Comparison of ENCODE assay signal across 9 cellular contexts in the genomic region with DNA sequence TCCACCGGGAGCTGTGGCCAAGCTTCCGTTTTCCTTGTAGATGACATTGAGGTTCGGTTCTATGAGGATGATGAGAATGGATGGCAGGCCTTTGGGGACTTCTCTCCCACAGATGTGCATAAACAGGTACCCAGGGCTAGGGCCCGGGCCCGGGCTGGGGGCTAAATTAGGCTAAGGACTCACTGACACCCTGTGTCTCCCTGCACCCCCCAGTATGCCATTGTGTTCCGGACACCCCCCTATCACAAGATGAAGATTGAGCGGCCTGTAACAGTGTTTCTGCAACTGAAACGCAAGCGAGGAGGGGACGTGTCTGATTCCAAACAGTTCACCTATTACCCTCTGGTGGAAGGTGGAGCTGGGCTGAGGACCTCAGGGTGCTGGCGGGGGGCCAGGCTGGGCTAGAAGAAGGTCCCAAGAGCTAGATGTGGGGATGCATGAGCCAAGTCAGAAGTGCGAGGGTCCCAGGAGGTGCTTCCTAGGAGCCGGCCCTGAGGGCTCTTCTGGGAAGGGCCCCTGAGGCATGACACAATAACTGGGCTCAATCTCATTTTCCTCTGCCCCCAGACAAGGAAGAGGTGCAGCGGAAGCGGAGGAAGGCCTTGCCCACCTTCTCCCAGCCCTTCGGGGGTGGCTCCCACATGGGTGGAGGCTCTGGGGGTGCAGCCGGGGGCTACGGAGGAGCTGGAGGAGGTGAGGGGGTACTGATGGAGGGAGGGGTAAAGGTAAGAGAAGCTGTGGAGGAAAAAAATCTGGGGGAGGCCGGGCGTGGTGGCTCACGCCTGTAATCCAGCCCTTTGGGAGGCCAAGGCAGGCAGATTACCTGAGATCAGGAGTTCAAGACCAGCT. TPM values are rescaled to one million over a fixed set of nuclear protein-coding genes. Genes with fewer than 3 reads are reported as not detected.
DNase-seq lines count a peak whose midpoint lies in the region; ATAC-seq, FAIRE-seq and TF ChIP-seq lines count a peak whose summit lies in the region.
"Had no signal": no experiment of that assay in that cellular context is flagged by ENCODE, and none has a peak within 500 bp of the region (broad histone marks: within the 10 kb centered on the region; RNA-seq: fewer than 3 reads in every experiment).

No MANE protein-coding gene starts in this region.

- TF ChIP-seq EP300 in HepG2 (IDR thresholded peaks at IDR 0.05; ENCODE audit: low read depth in 2 of 2, low read length in 2 of 2), result no peak
- TF ChIP-seq EP300 in HepG2 (CRISPR knock-in tag; IDR thresholded peaks at IDR 0.05; ENCODE audit: borderline replicate concordance), result no peak

- no peak for TF ChIP-seq RAD21 in HepG2 (CRISPR knock-in tag; IDR thresholded peaks at IDR 0.05)

- no TSS peak for BruUV-seq in HepG2 (replicated peaks; lab: Mats Ljungman, UMichigan)

- ATAC-seq in activated CD8-positive, alpha-beta T cell treated with anti-CD3 and anti-CD28 coated beads for 36 hours, result no peak
- ATAC-seq in HepG2, result no peak

- peaks cover 28% of the 10 kb centered on the region for H3K4me1 ChIP-seq in HepG2 (ENCODE audit: insufficient read depth, low read length)
- H3K4me1 ChIP-seq in tibial artery, result peaks cover 5 to 46% (median 29%) of the 10 kb centered on the region in 4 donors

- H3K27ac Mint-ChIP-seq in activated CD8-positive, alpha-beta T cell treated with anti-CD3 and anti-CD28 coated beads for 36 hours, result peak overlapping the region; percentile 67

- H3K9ac ChIP-seq in HepG2 (ENCODE audit: insufficient read depth, low read depth, low read length), result 0 out of 2 replicates have a peak overlapping the region, but pooled peaks have one; percentile 65

- no peaks in the 10 kb centered on the region; a peak in 1 of 5 replicates for H3K27me3 ChIP-seq in HepG2 (ENCODE audit: control insufficient read depth in 1 of 2, insufficient read depth in 2 of 2, low read length in 2 of 2)
- H3K27me3 ChIP-seq in tibial artery, result no peaks in the 10 kb centered on the region

- peak; percentile 44 for DNase-seq in activated T-cell treated with anti-CD3 and anti-CD28 coated beads, Interleukin-2, amount 50 U/mL, for 1 hour
- no peak for DNase-seq in activated T-cell treated with anti-CD3 and anti-CD28 coated beads, Interleukin-2, amount 50 U/mL, for 48 hours
- DNase-seq in activated CD8-positive, alpha-beta T cell treated with anti-CD3 and anti-CD28 coated beads for 36 hours, result no peak
- DNase-seq in HepG2 (ENCODE audit: low spot score) (no peak), tibial artery (no peak), urothelium cell line (ENCODE audit: low spot score) (no peak), NCI-H1105 treated with DMSO at 0.1 percent for 48 hours (lab: John Stamatoyannopoulos, UW) (no peak)
- DNase-seq in NK-92 treated with Interleukin-12 subunit alpha and Interleukin-12 subunit beta, amount 100 ng/mL, for 24 hours (lab: John Stamatoyannopoulos, UW), result no peak

- H3K4me2 ChIP-seq in HepG2 (ENCODE audit: low read depth, low read length), result peak overlapping the region; percentile 66

- POLR2A ChIA-PET in activated CD8-positive, alpha-beta T cell treated with anti-CD3 and anti-CD28 coated beads for 36 hours (lab: Charles Lee), result interaction anchor here (0.9 to 9.1 kb wide), 10 partner anchors 7 to 263 kb away, joined by 3 to 107 read pairs (median 12); partner anchors contain the start of genes C10orf95, CUEDC2, FBXL15 and PITX3
- POLR2A ChIA-PET in HepG2 (lab: Yijun Ruan, JAX), result interaction anchor here (1.1 to 2.6 kb wide), 3 partner anchors 23 to 63 kb away, joined by 5 to 10 read pairs (median 9); partner anchors contain the start of genes CUEDC2 and FBXL15

- no peak for TF ChIP-seq POLR2A in HepG2 (IDR thresholded peaks at IDR 0.05; ENCODE audit: insufficient read depth in 1 of 2, low read depth in 2 of 2, low read length in 2 of 2)

- intact Hi-C loops in activated CD8-positive, alpha-beta T cell treated with anti-CD3 and anti-CD28 coated beads for 36 hours (cut with micrococcal nuclease), result no loop called here
- intact Hi-C loops in HepG2 (cut with micrococcal nuclease; ENCODE audit: unreplicated experiment), result loop anchor here (2.0 kb wide), 1 partner anchor 168 kb away; no protein-coding TSS in a partner anchor
- intact Hi-C loops in tibial artery (cut with DNase I; ENCODE audit: low total_unique reads), result loop anchor here (1.0 kb wide), 1 partner anchor 23 kb away; no protein-coding TSS in a partner anchor

- H3K9me3 Mint-ChIP-seq in activated CD8-positive, alpha-beta T cell treated with anti-CD3 and anti-CD28 coated beads for 36 hours, result no peaks in the 10 kb centered on the region

- H3K36me3 Mint-ChIP-seq in activated CD8-positive, alpha-beta T cell treated with anti-CD3 and anti-CD28 coated beads for 36 hours (ENCODE audit: low read depth), result peaks cover 69% of the 10 kb centered on the region

- in situ Hi-C loops in HepG2 (cut with HindIII; ENCODE audit: extremely low pct_ligation_motif_present, low pct_unique_long_range_greater_than_20kb), result no loop called here

- H3K27me3 Mint-ChIP-seq in activated CD8-positive, alpha-beta T cell treated with anti-CD3 and anti-CD28 coated beads for 36 hours, result no peaks in the 10 kb centered on the region

- no peaks in the 10 kb centered on the region for H3K9me3 ChIP-seq in HepG2 (ENCODE audit: low read length)
- H3K9me3 ChIP-seq in tibial artery, result no peaks in the 10 kb centered on the region

- H3K27ac ChIP-seq in HepG2 (ENCODE audit: extremely low read length, insufficient read depth, low read length), result no peak overlapping the region
- H3K27ac ChIP-seq in tibial artery, result peak overlapping the region; percentile 71 to 89
- H3K27ac ChIP-seq: SK-N-MC had no signal

- peaks cover 3% of the 10 kb centered on the region for H3K79me2 ChIP-seq in HepG2 (ENCODE audit: insufficient read depth, low read length)

- peak overlapping the region; percentile 93 for H3K4me3 Mint-ChIP-seq in activated CD8-positive, alpha-beta T cell treated with anti-CD3 and anti-CD28 coated beads for 36 hours

- H4K20me1 ChIP-seq in HepG2 (ENCODE audit: insufficient read depth, low read length), result no peaks in the 10 kb centered on the region

- 0 out of 6 replicates have a peak overlapping the region, but pooled peaks of 1 of the 3 experiments have one; percentile 78 for H3K4me3 ChIP-seq in HepG2 (replicated peaks in 1 of 3; ENCODE audit: insufficient read depth in 1 of 3, low read depth in 2 of 3, low read length in 3 of 3)
- H3K4me3 ChIP-seq in tibial artery, result peak overlapping the region in 1 of 2 donors; percentile 64

- TF ChIP-seq CTCF in activated CD8-positive, alpha-beta T cell treated with anti-CD3 and anti-CD28 coated beads for 36 hours (IDR thresholded peaks at IDR 0.05), result no peak
- no peak for TF ChIP-seq CTCF in HepG2 (CRISPR knock-in tag; IDR thresholded peaks at IDR 0.05)
- TF ChIP-seq CTCF in tibial artery (IDR thresholded peaks at IDR 0.05), result no peak

- no peak overlapping the region for H2AFZ ChIP-seq in HepG2 (ENCODE audit: low read length)

- no peak for FAIRE-seq in HepG2 (lab: Jason Lieb, UNC)
- no peak for FAIRE-seq in urothelium cell line (lab: Jason Lieb, UNC)

- H3K4me1 Mint-ChIP-seq in activated CD8-positive, alpha-beta T cell treated with anti-CD3 and anti-CD28 coated beads for 36 hours (ENCODE audit: low read depth), result peaks cover 49% of the 10 kb centered on the region

- peaks cover 0 to 4% of the 10 kb centered on the region in 2 experiments; a peak in 1 of 5 replicates for H3K36me3 ChIP-seq in HepG2 (replicated peaks in 1 of 2; ENCODE audit: control insufficient read depth in 1 of 2, insufficient read depth in 2 of 2, low read length in 2 of 2)
- peaks cover 12 to 43% (median 20%) of the 10 kb centered on the region in 3 donors for H3K36me3 ChIP-seq in tibial artery

- WGBS in HepG2 (ENCODE audit: low lambda C conversion rate), result 96% methylated on average over 19 of the region's 21 CpGs

- CTCF ChIA-PET in activated CD8-positive, alpha-beta T cell treated with anti-CD3 and anti-CD28 coated beads for 36 hours (lab: Charles Lee), result interaction anchor here (0.7 to 15.2 kb wide), 27 partner anchors 9 to 266 kb away, joined by 3 to 143 read pairs (median 5); partner anchors contain the start of genes C10orf95, CUEDC2, ELOVL3 and FBXL15
- CTCF ChIA-PET in HepG2 (lab: Yijun Ruan, JAX; ENCODE audit: low intra/inter-chr PET ratio, low total read pairs), result interaction anchor here (1.3 kb wide), 1 partner anchor 168 kb away, joined by 12 read pairs; no protein-coding TSS in a partner anchor

RNA-seq across cellular contexts. Expression of gene NFKB2, which starts 2.9 kb away (rescaled TPM):
- total RNA-seq in activated CD8-positive, alpha-beta T cell treated with anti-CD3 and anti-CD28 coated beads for 36 hours, result 100 to 1,000 TPM; 251 to 253 TPM
- 7.7 and 8.2 TPM in 2 replicates for total RNA-seq in HepG2 (2016; rRNA removed; fragmentation: Illumina TruSeq; extraction: Trizol)
- 2.2 and 3.1 TPM in 2 replicates for total RNA-seq in HepG2 (2016; cell fraction: cytosol; rRNA removed; fragmentation: Illumina TruSeq; extraction: Trizol; ENCODE audit: low read depth)
- 6.6 and 8.7 TPM in 2 replicates for total RNA-seq in HepG2 (2016; cell fraction: insoluble cytoplasmic fraction; rRNA removed; fragmentation: Illumina TruSeq; extraction: Trizol)
- 4.0 and 5.5 TPM in 2 replicates for total RNA-seq in HepG2 (2016; cell fraction: membrane; rRNA removed; fragmentation: Illumina TruSeq; extraction: Trizol)
- total RNA-seq in HepG2 (2016; cell fraction: nucleus; rRNA removed; fragmentation: Illumina TruSeq; extraction: Trizol), result 7.7 and 7.8 TPM in 2 replicates
- polyA plus RNA-seq in HepG2 (2011; rRNA removed), result 12.5 and 15.5 TPM in 2 replicates
- polyA plus RNA-seq in HepG2 (2011; cell fraction: cytosol; rRNA removed), result 8.4 and 11.7 TPM in 2 replicates
- 56.1 and 62.0 TPM in 2 replicates for polyA plus RNA-seq in HepG2 (2011; cell fraction: nucleus; rRNA removed)
- 8.9 and 9.6 TPM in 2 replicates for polyA plus RNA-seq in HepG2 (2012)
- polyA plus RNA-seq in HepG2 (2016; cell fraction: cytosol; fragmentation: Illumina TruSeq; extraction: Trizol; ENCODE audit: low read depth), result 1.4 and 1.6 TPM in 2 replicates
- 6.6 and 9.1 TPM in 2 replicates for polyA plus RNA-seq in HepG2 (2016; cell fraction: insoluble cytoplasmic fraction; fragmentation: Illumina TruSeq; extraction: Trizol; ENCODE audit: low read depth)
- 2.4 and 2.8 TPM in 2 replicates for polyA plus RNA-seq in HepG2 (2016; cell fraction: membrane; fragmentation: Illumina TruSeq; extraction: Trizol; ENCODE audit: low read depth)
- 20.9 and 25.8 TPM in 2 replicates for polyA plus RNA-seq in HepG2 (2016; cell fraction: nucleus; fragmentation: Illumina TruSeq; extraction: Trizol; ENCODE audit: insufficient read depth, low read depth)
- 14.9 and 16.9 TPM in 2 replicates for polyA minus RNA-seq in HepG2 (2011; rRNA and poly(A)+ RNA removed; ENCODE audit: low replicate concordance)
- polyA minus RNA-seq in HepG2 (2011; cell fraction: cytosol; rRNA and poly(A)+ RNA removed), result 10.5 and 12.6 TPM in 2 replicates
- polyA minus RNA-seq in HepG2 (2011; cell fraction: nucleus; rRNA and poly(A)+ RNA removed), result 9.5 and 12.2 TPM in 2 replicates

RNA-seq across cellular contexts. Expression of gene PSD, which starts 20.2 kb away (rescaled TPM):
- total RNA-seq in activated CD8-positive, alpha-beta T cell treated with anti-CD3 and anti-CD28 coated beads for 36 hours, result 10 to 100 TPM in 1 of 2 experiments, 1 to 10 TPM in 1; 9.3 to 10.4 TPM
- total RNA-seq in HepG2 (2016; rRNA removed; fragmentation: Illumina TruSeq; extraction: Trizol), result 0.11 and 0.35 TPM in 2 replicates
- total RNA-seq in HepG2 (2016; cell fraction: cytosol; rRNA removed; fragmentation: Illumina TruSeq; extraction: Trizol; ENCODE audit: low read depth), result 0.18 TPM in 1 of 2 replicates, not detected in the other
- total RNA-seq in HepG2 (2016; cell fraction: insoluble cytoplasmic fraction; rRNA removed; fragmentation: Illumina TruSeq; extraction: Trizol), result 0.21 and 0.65 TPM in 2 replicates
- 0.34 and 0.62 TPM in 2 replicates for total RNA-seq in HepG2 (2016; cell fraction: membrane; rRNA removed; fragmentation: Illumina TruSeq; extraction: Trizol)
- total RNA-seq in HepG2 (2016; cell fraction: nucleus; rRNA removed; fragmentation: Illumina TruSeq; extraction: Trizol), result 0.34 and 0.75 TPM in 2 replicates
- polyA plus RNA-seq in HepG2 (2011; rRNA removed), result 0.58 and 0.59 TPM in 2 replicates
- polyA plus RNA-seq in HepG2 (2011; cell fraction: cytosol; rRNA removed), result 0.10 and 0.36 TPM in 2 replicates
- polyA plus RNA-seq in HepG2 (2011; cell fraction: nucleus; rRNA removed), result 3.4 and 4.7 TPM in 2 replicates
- polyA plus RNA-seq in HepG2 (2012), result 1.1 and 1.5 TPM in 2 replicates
- 0.15 and 0.31 TPM in 2 replicates for polyA plus RNA-seq in HepG2 (2016; cell fraction: cytosol; fragmentation: Illumina TruSeq; extraction: Trizol; ENCODE audit: low read depth)
- 0.29 and 0.33 TPM in 2 replicates for polyA plus RNA-seq in HepG2 (2016; cell fraction: insoluble cytoplasmic fraction; fragmentation: Illumina TruSeq; extraction: Trizol; ENCODE audit: low read depth)
- 0.44 and 0.48 TPM in 2 replicates for polyA plus RNA-seq in HepG2 (2016; cell fraction: membrane; fragmentation: Illumina TruSeq; extraction: Trizol; ENCODE audit: low read depth)
- polyA plus RNA-seq in HepG2 (2016; cell fraction: nucleus; fragmentation: Illumina TruSeq; extraction: Trizol; ENCODE audit: insufficient read depth, low read depth), result 0.94 and 0.97 TPM in 2 replicates
- 0.47 and 0.96 TPM in 2 replicates for polyA minus RNA-seq in HepG2 (2011; rRNA and poly(A)+ RNA removed; ENCODE audit: low replicate concordance)
- 0.44 TPM in 1 of 2 replicates, not detected in the other for polyA minus RNA-seq in HepG2 (2011; cell fraction: cytosol; rRNA and poly(A)+ RNA removed)
- 0.87 and 1.2 TPM in 2 replicates for polyA minus RNA-seq in HepG2 (2011; cell fraction: nucleus; rRNA and poly(A)+ RNA removed)

RNA-seq across cellular contexts. Expression of gene FBXL15, which starts 22.2 kb away (rescaled TPM):
- 10 to 100 TPM; 14.1 to 15.7 TPM for total RNA-seq in activated CD8-positive, alpha-beta T cell treated with anti-CD3 and anti-CD28 coated beads for 36 hours
- total RNA-seq in HepG2 (2016; rRNA removed; fragmentation: Illumina TruSeq; extraction: Trizol), result 8.3 and 8.6 TPM in 2 replicates
- 3.2 and 3.3 TPM in 2 replicates for total RNA-seq in HepG2 (2016; cell fraction: cytosol; rRNA removed; fragmentation: Illumina TruSeq; extraction: Trizol; ENCODE audit: low read depth)
- 7.7 and 8.0 TPM in 2 replicates for total RNA-seq in HepG2 (2016; cell fraction: insoluble cytoplasmic fraction; rRNA removed; fragmentation: Illumina TruSeq; extraction: Trizol)
- total RNA-seq in HepG2 (2016; cell fraction: membrane; rRNA removed; fragmentation: Illumina TruSeq; extraction: Trizol), result 5.6 and 6.1 TPM in 2 replicates
- 3.3 and 3.6 TPM in 2 replicates for total RNA-seq in HepG2 (2016; cell fraction: nucleus; rRNA removed; fragmentation: Illumina TruSeq; extraction: Trizol)
- 4.3 and 6.4 TPM in 2 replicates for polyA plus RNA-seq in HepG2 (2011; rRNA removed)
- 6.2 and 12.2 TPM in 2 replicates for polyA plus RNA-seq in HepG2 (2011; cell fraction: cytosol; rRNA removed)
- polyA plus RNA-seq in HepG2 (2011; cell fraction: nucleus; rRNA removed), result 30.9 and 35.5 TPM in 2 replicates
- 4.1 and 4.3 TPM in 2 replicates for polyA plus RNA-seq in HepG2 (2012)
- 2.7 and 3.5 TPM in 2 replicates for polyA plus RNA-seq in HepG2 (2016; cell fraction: cytosol; fragmentation: Illumina TruSeq; extraction: Trizol; ENCODE audit: low read depth)
- polyA plus RNA-seq in HepG2 (2016; cell fraction: insoluble cytoplasmic fraction; fragmentation: Illumina TruSeq; extraction: Trizol; ENCODE audit: low read depth), result 6.9 and 8.6 TPM in 2 replicates
- 4.3 and 4.4 TPM in 2 replicates for polyA plus RNA-seq in HepG2 (2016; cell fraction: membrane; fragmentation: Illumina TruSeq; extraction: Trizol; ENCODE audit: low read depth)
- 9.7 TPM in 2 replicates for polyA plus RNA-seq in HepG2 (2016; cell fraction: nucleus; fragmentation: Illumina TruSeq; extraction: Trizol; ENCODE audit: insufficient read depth, low read depth)
- 3.8 and 4.9 TPM in 2 replicates for polyA minus RNA-seq in HepG2 (2011; rRNA and poly(A)+ RNA removed; ENCODE audit: low replicate concordance)
- 2.8 and 4.0 TPM in 2 replicates for polyA minus RNA-seq in HepG2 (2011; cell fraction: cytosol; rRNA and poly(A)+ RNA removed)
- polyA minus RNA-seq in HepG2 (2011; cell fraction: nucleus; rRNA and poly(A)+ RNA removed), result 3.0 and 3.4 TPM in 2 replicates

RNA-seq across cellular contexts. Expression of gene CUEDC2, which starts 34.0 kb away (rescaled TPM):
- total RNA-seq in activated CD8-positive, alpha-beta T cell treated with anti-CD3 and anti-CD28 coated beads for 36 hours, result 10 to 100 TPM; 71.8 to 76.4 TPM
- total RNA-seq in HepG2 (2016; rRNA removed; fragmentation: Illumina TruSeq; extraction: Trizol), result 13.0 and 13.1 TPM in 2 replicates
- 4.3 and 6.6 TPM in 2 replicates for total RNA-seq in HepG2 (2016; cell fraction: cytosol; rRNA removed; fragmentation: Illumina TruSeq; extraction: Trizol; ENCODE audit: low read depth)
- total RNA-seq in HepG2 (2016; cell fraction: insoluble cytoplasmic fraction; rRNA removed; fragmentation: Illumina TruSeq; extraction: Trizol), result 11.4 and 14.7 TPM in 2 replicates
- 8.6 and 10.3 TPM in 2 replicates for total RNA-seq in HepG2 (2016; cell fraction: membrane; rRNA removed; fragmentation: Illumina TruSeq; extraction: Trizol)
- total RNA-seq in HepG2 (2016; cell fraction: nucleus; rRNA removed; fragmentation: Illumina TruSeq; extraction: Trizol), result 7.0 and 9.7 TPM in 2 replicates
- polyA plus RNA-seq in HepG2 (2011; rRNA removed), result 18.4 and 19.3 TPM in 2 replicates
- polyA plus RNA-seq in HepG2 (2011; cell fraction: cytosol; rRNA removed), result 31.2 and 40.8 TPM in 2 replicates
- polyA plus RNA-seq in HepG2 (2011; cell fraction: nucleus; rRNA removed), result 47.1 and 47.2 TPM in 2 replicates
- polyA plus RNA-seq in HepG2 (2012), result 17.2 and 18.2 TPM in 2 replicates
- polyA plus RNA-seq in HepG2 (2016; cell fraction: cytosol; fragmentation: Illumina TruSeq; extraction: Trizol; ENCODE audit: low read depth), result 8.4 and 10.7 TPM in 2 replicates
- polyA plus RNA-seq in HepG2 (2016; cell fraction: insoluble cytoplasmic fraction; fragmentation: Illumina TruSeq; extraction: Trizol; ENCODE audit: low read depth), result 13.0 and 17.2 TPM in 2 replicates
- polyA plus RNA-seq in HepG2 (2016; cell fraction: membrane; fragmentation: Illumina TruSeq; extraction: Trizol; ENCODE audit: low read depth), result 10.6 and 12.1 TPM in 2 replicates
- polyA plus RNA-seq in HepG2 (2016; cell fraction: nucleus; fragmentation: Illumina TruSeq; extraction: Trizol; ENCODE audit: insufficient read depth, low read depth), result 20.9 and 24.8 TPM in 2 replicates
- 14.5 and 32.9 TPM in 2 replicates for polyA minus RNA-seq in HepG2 (2011; rRNA and poly(A)+ RNA removed; ENCODE audit: low replicate concordance)
- polyA minus RNA-seq in HepG2 (2011; cell fraction: cytosol; rRNA and poly(A)+ RNA removed), result 6.2 and 7.1 TPM in 2 replicates
- 8.6 and 9.1 TPM in 2 replicates for polyA minus RNA-seq in HepG2 (2011; cell fraction: nucleus; rRNA and poly(A)+ RNA removed)

RNA-seq across cellular contexts. Expression of gene C10orf95, which starts 52.9 kb away (rescaled TPM):
- total RNA-seq in activated CD8-positive, alpha-beta T cell treated with anti-CD3 and anti-CD28 coated beads for 36 hours, result under 1 TPM; 0.20 to 0.36 TPM
- 0.07 TPM in 1 of 2 replicates, not detected in the other for total RNA-seq in HepG2 (2016; rRNA removed; fragmentation: Illumina TruSeq; extraction: Trizol)
- total RNA-seq in HepG2 (2016; cell fraction: cytosol; rRNA removed; fragmentation: Illumina TruSeq; extraction: Trizol; ENCODE audit: low read depth), result 0.40 TPM in 1 of 2 replicates, not detected in the other
- not detected in 2 replicates for total RNA-seq in HepG2 (2016; cell fraction: insoluble cytoplasmic fraction; rRNA removed; fragmentation: Illumina TruSeq; extraction: Trizol)
- total RNA-seq in HepG2 (2016; cell fraction: membrane; rRNA removed; fragmentation: Illumina TruSeq; extraction: Trizol), result 0.28 TPM in 1 of 2 replicates, not detected in the other
- total RNA-seq in HepG2 (2016; cell fraction: nucleus; rRNA removed; fragmentation: Illumina TruSeq; extraction: Trizol), result not detected in 2 replicates
- 0.05 TPM in 2 replicates for polyA plus RNA-seq in HepG2 (2011; rRNA removed)
- polyA plus RNA-seq in HepG2 (2011; cell fraction: cytosol; rRNA removed), result 0.12 and 0.17 TPM in 2 replicates
- 0.19 TPM in 1 of 2 replicates, not detected in the other for polyA plus RNA-seq in HepG2 (2011; cell fraction: nucleus; rRNA removed)
- polyA plus RNA-seq in HepG2 (2012), result 1.3 TPM in 2 replicates
- 0.15 and 0.16 TPM in 2 replicates for polyA plus RNA-seq in HepG2 (2016; cell fraction: cytosol; fragmentation: Illumina TruSeq; extraction: Trizol; ENCODE audit: low read depth)
- polyA plus RNA-seq in HepG2 (2016; cell fraction: insoluble cytoplasmic fraction; fragmentation: Illumina TruSeq; extraction: Trizol; ENCODE audit: low read depth), result 0.26 TPM in 1 of 2 replicates, not detected in the other
- polyA plus RNA-seq in HepG2 (2016; cell fraction: membrane; fragmentation: Illumina TruSeq; extraction: Trizol; ENCODE audit: low read depth), result 0.19 TPM in 1 of 2 replicates, not detected in the other
- polyA plus RNA-seq in HepG2 (2016; cell fraction: nucleus; fragmentation: Illumina TruSeq; extraction: Trizol; ENCODE audit: insufficient read depth, low read depth), result not detected in 2 replicates
- 0.32 and 1.9 TPM in 2 replicates for polyA minus RNA-seq in HepG2 (2011; rRNA and poly(A)+ RNA removed; ENCODE audit: low replicate concordance)
- not detected in 2 replicates for polyA minus RNA-seq in HepG2 (2011; cell fraction: cytosol; rRNA and poly(A)+ RNA removed)
- 0.39 TPM in 1 of 2 replicates, not detected in the other for polyA minus RNA-seq in HepG2 (2011; cell fraction: nucleus; rRNA and poly(A)+ RNA removed)

Comparison
In these comparisons a context has a peak if more than half of its experiments do, and no peak if none do; other contexts are left out.
1. RNA of gene NFKB2, which starts 2.9 kb away (total RNA-seq): 251 to 253 TPM in activated CD8-positive, alpha-beta T cell treated with anti-CD3 and anti-CD28 coated beads for 36 hours; 2.2 to 8.7 TPM in HepG2; every median in the first group is over 10 times any median in the second.